29 cellular contexts compared by ENCODE assay signal in the genomic region with DNA sequence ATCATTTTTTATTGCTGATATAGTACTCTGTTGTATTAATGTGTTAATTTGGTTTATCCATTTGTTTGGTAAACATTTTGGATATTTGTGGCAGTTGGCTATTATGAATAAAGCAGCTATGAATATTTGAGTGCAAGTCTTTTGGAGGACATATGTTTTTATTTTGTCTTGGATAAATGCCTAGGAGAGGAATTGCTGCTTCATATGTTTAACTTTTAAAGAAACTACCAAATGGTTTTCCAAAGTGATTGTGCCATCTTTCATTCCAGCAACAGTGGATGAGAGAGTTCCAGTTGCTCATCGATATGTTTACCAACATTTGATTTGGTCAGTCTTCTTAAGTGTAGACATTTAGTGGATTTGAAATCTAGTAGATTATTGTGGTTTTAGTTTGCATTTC.
"Had no signal": no experiment of that assay in that cellular context is flagged by ENCODE, and none has a peak within 500 bp of the region (broad histone marks: within the 10 kb centered on the region; RNA-seq: fewer than 3 reads in every experiment).

No MANE protein-coding gene starts in this region.

- H3K4me1 Mint-ChIP-seq: stimulated activated naive B cell treated with anti-CD40 and anti-IgM and Interleukin-4, amounts not matched to agents 10 μg/mL and 1 μg/mL and 100 μg/mL, for 72 hours had no signal

- H3K4me3 Mint-ChIP-seq: dendritic cell treated with granulocyte-macrophage colony-stimulating factor and Interleukin-4, amounts not matched to agents 40 ng/mL and 50 ng/mL, for 4 days; endodermal cell; naive thymus-derived CD4-positive, alpha-beta T cell; nephron; neural progenitor cell; stimulated activated naive B cell treated with anti-CD40 and anti-IgM and Interleukin-4, amounts not matched to agents 10 μg/mL and 1 μg/mL and 100 μg/mL, for 72 hours; stimulated activated naive CD8-positive, alpha-beta T cell treated with anti-CD3 and anti-CD28 coated beads, Interleukin-15, Interleukin-2, amounts not matched to agents 100 ng/mL and 50 ng/mL, for 24 hours had no signal

- H3K4me3 ChIP-seq: esophagus muscularis mucosa, gastroesophageal sphincter, heart left ventricle, hepatocyte, left lung, neural progenitor cell, right lobe of liver, thoracic aorta, tibial nerve, upper lobe of right lung, uterus had no signal

- H3K27me3 Mint-ChIP-seq: dendritic cell treated with granulocyte-macrophage colony-stimulating factor and Interleukin-4, amounts not matched to agents 40 ng/mL and 50 ng/mL, for 4 days; progenitor cell of endocrine pancreas had no signal

- FAIRE-seq: colon, endothelial cell of umbilical vein, kidney, small intestine had no signal

- H3K9me3 Mint-ChIP-seq: dendritic cell treated with granulocyte-macrophage colony-stimulating factor and Interleukin-4, amounts not matched to agents 40 ng/mL and 50 ng/mL, for 4 days; endodermal cell; naive thymus-derived CD4-positive, alpha-beta T cell; nephron; neural progenitor cell; stimulated activated naive B cell treated with anti-CD40 and anti-IgM and Interleukin-4, amounts not matched to agents 10 μg/mL and 1 μg/mL and 100 μg/mL, for 72 hours; stimulated activated naive CD8-positive, alpha-beta T cell treated with anti-CD3 and anti-CD28 coated beads, Interleukin-15, Interleukin-2, amounts not matched to agents 100 ng/mL and 50 ng/mL, for 24 hours had no signal

- H3K27ac Mint-ChIP-seq: dendritic cell treated with granulocyte-macrophage colony-stimulating factor and Interleukin-4, amounts not matched to agents 40 ng/mL and 50 ng/mL, for 4 days; endodermal cell; naive thymus-derived CD4-positive, alpha-beta T cell; neural progenitor cell; progenitor cell of endocrine pancreas; stimulated activated naive B cell treated with anti-CD40 and anti-IgM and Interleukin-4, amounts not matched to agents 10 μg/mL and 1 μg/mL and 100 μg/mL, for 72 hours; stimulated activated naive CD8-positive, alpha-beta T cell treated with anti-CD3 and anti-CD28 coated beads, Interleukin-15, Interleukin-2, amounts not matched to agents 100 ng/mL and 50 ng/mL, for 24 hours had no signal

- DNase-seq: effector CD8-positive, alpha-beta T cell; endodermal cell; foreskin keratinocyte; heart left ventricle; kidney; left cardiac atrium; left lung; mesendoderm; midbrain; naive thymus-derived CD4-positive, alpha-beta T cell; right lobe of liver; small intestine; stimulated activated CD4-positive, alpha-beta T cell treated with anti-CD3 and anti-CD28 coated beads, Interleukin-15, amount 100 ng/mL, for 24 hours; stimulated activated CD4-positive, alpha-beta T cell treated with anti-CD3 and anti-CD28 coated beads, Interleukin-2, amount 100 ng/mL, for 48 hours; stimulated activated naive B cell treated with anti-CD40 and anti-IgM and Interleukin-4, amounts not matched to agents 10 μg/mL and 1 μg/mL and 100 μg/mL, for 72 hours; upper lobe of right lung; uterus had no signal
